ENCODE assay signal across 9 cellular contexts in genomic region chr22:19103881-19104821, GRCh38. TPM values are rescaled to one million over a fixed set of nuclear protein-coding genes. Genes with fewer than 3 reads are reported as not detected.
DNase-seq lines count a peak whose midpoint lies in the region; ATAC-seq and TF ChIP-seq lines count a peak whose summit lies in the region.
"Had no signal": no experiment of that assay in that cellular context is flagged by ENCODE, and none has a peak within 500 bp of the region (broad histone marks: within the 10 kb centered on the region; RNA-seq: fewer than 3 reads in every experiment).

No MANE protein-coding gene starts in this region.

- TF ChIP-seq CTCF in esophagus squamous epithelium (IDR thresholded peaks at IDR 0.05): no peak

- H3K36me3 ChIP-seq in esophagus squamous epithelium (peaks cover 0 to 8% (median 0%) of the 10 kb centered on the region in 3 donors), stomach smooth muscle (ENCODE audit: control insufficient read depth in 2 of 2, insufficient read depth in 2 of 2, low read length in 2 of 2) (peaks cover 0 to 3% of the 10 kb centered on the region in 2 donors)

- WGBS in esophagus squamous epithelium, 2 donors: 54 to 63% methylated on average over 2 to 5 of the region's 5 CpGs

- ATAC-seq in GM18502 (IDR thresholded peaks at IDR 0.05; ENCODE audit: poor library complexity, unreplicated experiment): no peak
- ATAC-seq: stimulated activated memory B cell treated with anti-CD40 and anti-IgM and Interleukin-4, amounts not matched to agents 10 μg/mL and 1 μg/mL and 100 μg/mL, for 72 hours had no signal

- TF ChIP-seq POLR2A in esophagus squamous epithelium (IDR thresholded peaks at IDR 0.05): no peak

- no peak overlapping the region for H3K4me3 ChIP-seq in esophagus squamous epithelium
- H3K4me3 ChIP-seq in stomach smooth muscle (ENCODE audit: low read length in 2 of 2): no peak overlapping the region

- DNase-seq in NCI-H2171 treated with DMSO at 0.1 percent for 48 hours (lab: John Stamatoyannopoulos, UW) (peak; percentile 64), NCI-H2171 (lab: John Stamatoyannopoulos, UW) (no peak), esophagus squamous epithelium (lab: John Stamatoyannopoulos, UW) (no peak), NCI-H128 (lab: John Stamatoyannopoulos, UW; ENCODE audit: unreplicated experiment) (no peak)
- DNase-seq: activated CD4-positive, alpha-beta memory T cell treated with anti-CD3 and anti-CD28 coated beads for 36 hours; NCI-H1417 treated with DMSO at 0.1 percent for 48 hours had no signal

- intact Hi-C loops in esophagus squamous epithelium (cut with DNase I): no loop called here

- peaks cover 7 to 66% (median 39%) of the 10 kb centered on the region in 3 donors for H3K4me1 ChIP-seq in esophagus squamous epithelium
- H3K4me1 ChIP-seq in stomach smooth muscle (ENCODE audit: control insufficient read depth, insufficient read depth, low read length): peaks cover 27% of the 10 kb centered on the region

- no peak overlapping the region for H3K9ac ChIP-seq in stomach smooth muscle (ENCODE audit: low read length in 2 of 2)

- H3K27ac ChIP-seq in esophagus squamous epithelium: peak overlapping the region in 3 of 4 donors; percentile 25 to 54 (median 34)
- peak overlapping the region; percentile 18 for H3K27ac ChIP-seq in stomach smooth muscle (ENCODE audit: low read length)

- H3K9me3 ChIP-seq in esophagus squamous epithelium (no peaks in the 10 kb centered on the region), stomach smooth muscle (ENCODE audit: control insufficient read depth in 2 of 2, low read length in 2 of 2) (no peaks in the 10 kb centered on the region)

- no peaks in the 10 kb centered on the region for H3K27me3 ChIP-seq in esophagus squamous epithelium
- H3K27me3 ChIP-seq in stomach smooth muscle (ENCODE audit: control insufficient read depth in 1 of 2, insufficient read depth in 2 of 2, low read length in 2 of 2): no peaks in the 10 kb centered on the region

RNA-seq across cellular contexts. Expression of gene DGCR2, which starts 18.1 kb away (rescaled TPM):
- 10 to 100 TPM; 42.5 to 75.2 (median 50.8) TPM for total RNA-seq in esophagus squamous epithelium

RNA-seq across cellular contexts. Expression of gene TSSK2, which starts 27.0 kb away (rescaled TPM):
- total RNA-seq in esophagus squamous epithelium: under 1 TPM in 1 of 4 donors, not detected in 3; 0.18 TPM
- total RNA-seq: activated CD4-positive, alpha-beta memory T cell treated with anti-CD3 and anti-CD28 coated beads for 36 hours had no signal

RNA-seq across cellular contexts. Expression of gene ESS2, which starts 40.3 kb away (rescaled TPM):
- 10 to 100 TPM in 2 of 4 donors, 1 to 10 TPM in 2; 7.8 to 12.4 (median 10.4) TPM for total RNA-seq in esophagus squamous epithelium

RNA-seq across cellular contexts. Expression of gene GSC2, which starts 45.9 kb away (rescaled TPM):
- not detected for total RNA-seq in esophagus squamous epithelium
- total RNA-seq: activated CD4-positive, alpha-beta memory T cell treated with anti-CD3 and anti-CD28 coated beads for 36 hours had no signal
